In genomic region chr16:81168406-81168805, GRCh38 we compare ENCODE assay signal across 24 cellular contexts.
DNase-seq lines count a peak whose midpoint lies in the region; ATAC-seq, FAIRE-seq and TF ChIP-seq lines count a peak whose summit lies in the region.
"Had no signal": no experiment of that assay in that cellular context is flagged by ENCODE, and none has a peak within 500 bp of the region (broad histone marks: within the 10 kb centered on the region; RNA-seq: fewer than 3 reads in every experiment).

No MANE protein-coding gene starts in this region.

- no peak overlapping the region for H3K9ac ChIP-seq in HepG2 (ENCODE audit: insufficient read depth, low read depth, low read length)
- H3K9ac ChIP-seq in K562 (ENCODE audit: insufficient read depth in 1 of 2, low read depth in 2 of 2, low read length in 2 of 2), result no peak overlapping the region
- H3K9ac ChIP-seq: BLaER1 treated with 17β-estradiol and CSF1 and Interleukin-3, amounts not matched to agents 10 nM and 100 nM had no signal

- no peak for TF ChIP-seq CTCF in HepG2 (CRISPR knock-in tag; IDR thresholded peaks at IDR 0.05)
- TF ChIP-seq CTCF in right lobe of liver (IDR thresholded peaks at IDR 0.05), result no peak
- no peak for TF ChIP-seq CTCF in K562 (IDR thresholded peaks at IDR 0.05 in 2 of 3, conservative IDR thresholded peaks at IDR 0.05 in 1 of 3; ENCODE audit: insufficient read depth in 2 of 3, low read depth in 1 of 3, low read length in 3 of 3)

- H3K79me2 ChIP-seq in HepG2 (ENCODE audit: insufficient read depth, low read length) (no peaks in the 10 kb centered on the region), K562 (ENCODE audit: control insufficient read depth, insufficient read depth, low read length) (no peaks in the 10 kb centered on the region)

- H3K4me1 ChIP-seq in HepG2 (ENCODE audit: insufficient read depth, low read length) (no peaks in the 10 kb centered on the region), right lobe of liver (no peaks in the 10 kb centered on the region), K562 (replicated peaks in 1 of 2; ENCODE audit: control insufficient read depth in 2 of 2, insufficient read depth in 2 of 2, low read length in 2 of 2) (no peaks in the 10 kb centered on the region)
- H3K4me1 ChIP-seq: A549; BLaER1 treated with 17β-estradiol and CSF1 and Interleukin-3, amounts not matched to agents 10 nM and 100 nM had no signal

- no TSS peak for BruUV-seq in HepG2 (replicated peaks; lab: Mats Ljungman, UMichigan)
- no TSS peak for BruUV-seq in K562 (replicated peaks; lab: Mats Ljungman, UMichigan)

- no peak overlapping the region for H3K4me2 ChIP-seq in HepG2 (ENCODE audit: low read depth, low read length)
- no peak overlapping the region for H3K4me2 ChIP-seq in K562 (ENCODE audit: insufficient read depth, low read length)
- H3K4me2 ChIP-seq: A549; BLaER1 treated with 17β-estradiol and CSF1 and Interleukin-3, amounts not matched to agents 10 nM and 100 nM had no signal

- H3K4me3 ChIP-seq in HepG2 (replicated peaks in 1 of 3; ENCODE audit: insufficient read depth in 1 of 3, low read depth in 2 of 3, low read length in 3 of 3) (no peak overlapping the region), right lobe of liver (no peak overlapping the region), K562 (no peak overlapping the region)
- H3K4me3 ChIP-seq: A549; BLaER1 treated with 17β-estradiol and CSF1 and Interleukin-3, amounts not matched to agents 10 nM and 100 nM; GM12878 had no signal

- no peak overlapping the region for H2AFZ ChIP-seq in HepG2 (ENCODE audit: low read length)
- H2AFZ ChIP-seq in K562 (ENCODE audit: low read depth, low read length), result no peak overlapping the region

- DNase-seq in HepG2 (ENCODE audit: low spot score), result no peak
- DNase-seq in right lobe of liver, result no peak
- DNase-seq in K562 (ENCODE audit: extremely low read depth in 1 of 4, low spot score in 3 of 4), result no peak
- no peak for DNase-seq in DMS 273 (lab: John Stamatoyannopoulos, UW; ENCODE audit: unreplicated experiment)
- DNase-seq: AML-193; Caco-2; Calu3; CD4-positive, alpha-beta T cell; CD8-positive, alpha-beta T cell; DMS 273 treated with DMSO at 0.1 percent for 48 hours; DMS153; DMS53; DMS79; DND-41; EL; GDM1 had no signal

- POLR2A ChIA-PET in HepG2 (lab: Yijun Ruan, JAX), result no interaction called here
- POLR2A ChIA-PET in K562 (lab: Yijun Ruan, JAX), result no interaction called here

- H3K27me3 ChIP-seq in HepG2 (ENCODE audit: control insufficient read depth in 1 of 2, insufficient read depth in 2 of 2, low read length in 2 of 2), result peaks cover 4 to 19% of the 10 kb centered on the region in 2 experiments; a peak in 2 of 5 replicates
- no peaks in the 10 kb centered on the region for H3K27me3 ChIP-seq in right lobe of liver
- peaks cover 25 to 77% of the 10 kb centered on the region in 2 experiments; a peak in 4 of 5 replicates for H3K27me3 ChIP-seq in K562 (ENCODE audit: control insufficient read depth in 2 of 2, insufficient read depth in 2 of 2, low read length in 2 of 2)
- H3K27me3 ChIP-seq: BLaER1 treated with 17β-estradiol and CSF1 and Interleukin-3, amounts not matched to agents 10 nM and 100 nM had no signal

- CTCF ChIA-PET in HepG2 (lab: Yijun Ruan, JAX; ENCODE audit: low intra/inter-chr PET ratio, low total read pairs), result no interaction called here
- CTCF ChIA-PET in K562 (lab: Yijun Ruan, JAX; ENCODE audit: low intra/inter-chr PET ratio), result no interaction called here

- H3K27ac ChIP-seq in HepG2 (ENCODE audit: extremely low read length, insufficient read depth, low read length), result no peak overlapping the region
- H3K27ac ChIP-seq in right lobe of liver, result no peak overlapping the region
- no peak overlapping the region for H3K27ac ChIP-seq in K562 (ENCODE audit: extremely low read depth, low read depth, low read length)
- H3K27ac ChIP-seq: 22Rv1; A549; BLaER1 treated with 17β-estradiol and CSF1 and Interleukin-3, amounts not matched to agents 10 nM and 100 nM; C4-2B had no signal

- H3K36me3 ChIP-seq in HepG2 (replicated peaks in 1 of 2; ENCODE audit: control insufficient read depth in 1 of 2, insufficient read depth in 2 of 2, low read length in 2 of 2), result no peaks in the 10 kb centered on the region
- H3K36me3 ChIP-seq in right lobe of liver, result no peaks in the 10 kb centered on the region
- H3K36me3 ChIP-seq in K562 (ENCODE audit: control insufficient read depth, insufficient read depth, low read length), result no peaks in the 10 kb centered on the region
- H3K36me3 ChIP-seq: BLaER1 treated with 17β-estradiol and CSF1 and Interleukin-3, amounts not matched to agents 10 nM and 100 nM had no signal

- in situ Hi-C loops in HepG2 (cut with HindIII; ENCODE audit: extremely low pct_ligation_motif_present, low pct_unique_long_range_greater_than_20kb) (no loop called here), K562 (cut with MboI) (no loop called here)

- TF ChIP-seq EP300 in HepG2 (IDR thresholded peaks at IDR 0.05; ENCODE audit: low read depth in 2 of 2, low read length in 2 of 2), result no peak
- no peak for TF ChIP-seq EP300 in HepG2 (CRISPR knock-in tag; IDR thresholded peaks at IDR 0.05; ENCODE audit: borderline replicate concordance)
- TF ChIP-seq EP300 in K562 (IDR thresholded peaks at IDR 0.05; ENCODE audit: low read length), result no peak

- TF ChIP-seq RAD21 in HepG2 (CRISPR knock-in tag; IDR thresholded peaks at IDR 0.05) (no peak), K562 (CRISPR knock-in tag; conservative IDR thresholded peaks at IDR 0.05 in 1 of 2, IDR thresholded peaks at IDR 0.05 in 1 of 2) (no peak)

- intact Hi-C loops in HepG2 (cut with micrococcal nuclease; ENCODE audit: unreplicated experiment), result no loop called here
- intact Hi-C loops in right lobe of liver (cut with DNase I), result no loop called here
- intact Hi-C loops in K562 (cut with micrococcal nuclease), result no loop called here

- FAIRE-seq in HepG2 (lab: Jason Lieb, UNC) (no peak), K562 (lab: Jason Lieb, UNC) (no peak)
- FAIRE-seq: A549, D721Med, GM12878, GM19239 had no signal

- H3K9me3 ChIP-seq in HepG2 (ENCODE audit: low read length), result no peaks in the 10 kb centered on the region
- H3K9me3 ChIP-seq in right lobe of liver, result no peaks in the 10 kb centered on the region
- H3K9me3 ChIP-seq in K562 (replicated peaks; ENCODE audit: control insufficient read depth, insufficient read depth, low read depth, low read length), result no peaks in the 10 kb centered on the region
- H3K9me3 ChIP-seq: A549; BLaER1 treated with 17β-estradiol and CSF1 and Interleukin-3, amounts not matched to agents 10 nM and 100 nM; Caco-2 had no signal

- H4K20me1 ChIP-seq in HepG2 (ENCODE audit: insufficient read depth, low read length), result no peaks in the 10 kb centered on the region
- H4K20me1 ChIP-seq in K562 (replicated peaks; ENCODE audit: control insufficient read depth, insufficient read depth, low read length), result peaks cover 12% of the 10 kb centered on the region; the same call in 1 of the 2 replicates
- H4K20me1 ChIP-seq: BLaER1 treated with 17β-estradiol and CSF1 and Interleukin-3, amounts not matched to agents 10 nM and 100 nM had no signal

- TF ChIP-seq POLR2A in HepG2 (IDR thresholded peaks at IDR 0.05; ENCODE audit: insufficient read depth in 1 of 2, low read depth in 2 of 2, low read length in 2 of 2), result no peak
- no peak for TF ChIP-seq POLR2A in right lobe of liver (IDR thresholded peaks at IDR 0.05)
- no peak for TF ChIP-seq POLR2A in K562 (conservative IDR thresholded peaks at IDR 0.05)

- H3K9me1 ChIP-seq in K562 (ENCODE audit: control insufficient read depth, insufficient read depth, low read length), result peaks cover 3% of the 10 kb centered on the region

- 0% methylated on average over 1 of the region's 1 CpG for WGBS in HepG2 (ENCODE audit: low lambda C conversion rate)
- 93% methylated on average over 1 of the region's 1 CpG for WGBS in right lobe of liver (ENCODE audit: insufficient coverage, low coverage, low lambda C conversion rate, missing lambda C conversion rate)
- 6% methylated on average over 1 of the region's 1 CpG for WGBS in K562 (ENCODE audit: insufficient coverage, low coverage, missing lambda C conversion rate)

- ATAC-seq in HepG2 (no peak), right lobe of liver (no peak), K562 (no peak), GM19467 (IDR thresholded peaks at IDR 0.05; ENCODE audit: unreplicated experiment) (no peak)
- ATAC-seq: A549; CD8-positive, alpha-beta T cell; GM12878 had no signal

TF ChIP-seq in HepG2, 621 proteins besides CTCF, POLR2A, EP300 and RAD21 (continues in another document):
- 0 out of 2 replicates have a peak, but pooled peaks have one; percentile 35 for TF ChIP-seq IKZF1 (IDR thresholded peaks at IDR 0.05)
- TF ChIP-seq FOXK2 (IDR thresholded peaks at IDR 0.05), result peak; percentile 23; the same call in 1 of the 2 replicates

TF ChIP-seq in K562, 482 proteins besides CTCF, POLR2A, EP300 and RAD21 (continues in another document):
- TF ChIP-seq YBX1 (IDR thresholded peaks at IDR 0.05) (0 out of 2 replicates have a peak, but pooled peaks have one; percentile 23), ELF4 (CRISPR knock-in tag; IDR thresholded peaks at IDR 0.05) (0 out of 2 replicates have a peak, but pooled peaks have one; percentile 47), EGR1 (conservative IDR thresholded peaks at IDR 0.05) (peak; percentile 37), CAMTA2 (CRISPR knock-in tag; conservative IDR thresholded peaks at IDR 0.05) (no peak), ZBTB26 (CRISPR knock-in tag; IDR thresholded peaks at IDR 0.05) (0 out of 2 replicates have a peak, but pooled peaks have one; percentile 44), ELK3 (CRISPR knock-in tag; IDR thresholded peaks at IDR 0.05) (no peak)

Comparison
In these comparisons a context has a peak if more than half of its experiments do, and no peak if none do; other contexts are left out.
1. Of the 241 proteins assayed by ChIP-seq in both HepG2 and K562: peak only in HepG2: FOXK2; only in K562: EHMT2, ELF4, HBP1 and ZBTB26; in both: none; in neither: 232; mixed calls (peak in some experiments, not most) for 4.